ENCODE assay signal across 15 cellular contexts in genomic region chr5:126267435-126267834, GRCh38.
"Had no signal": no experiment of that assay in that cellular context is flagged by ENCODE, and none has a peak within 500 bp of the region (broad histone marks: within the 10 kb centered on the region; RNA-seq: fewer than 3 reads in every experiment).

No MANE protein-coding gene starts in this region.

- H3K36me3 ChIP-seq: left lung, right atrium auricular region, tibial nerve had no signal

- H3K9me3 ChIP-seq: right atrium auricular region, tibial nerve had no signal

- ATAC-seq: foreskin keratinocyte, left lung had no signal

- H3K27ac ChIP-seq: foreskin keratinocyte, left lung, right atrium auricular region, tibial nerve, VCaP had no signal

- H3K4me1 ChIP-seq: foreskin keratinocyte, left lung, right atrium auricular region, tibial nerve had no signal

- H3K27me3 ChIP-seq: left lung, right atrium auricular region, tibial nerve had no signal

- H3K4me3 ChIP-seq: left lung, right atrium auricular region, tibial nerve had no signal

- DNase-seq: activated CD4-positive, CD25-positive, alpha-beta regulatory T cell treated with anti-CD3 and anti-CD28 coated beads, Interleukin-2, amount 50 U/mL, for 72 hours; activated gamma-delta T cell; cerebellar nuclear complex; glutamatergic neuron; hypothalamus; left lung; naive B cell; T-helper 2 cell had no signal

- FAIRE-seq: astrocyte, bronchial epithelial cell, keratinocyte had no signal
